8 cellular contexts compared by ENCODE assay signal in the genomic region with DNA sequence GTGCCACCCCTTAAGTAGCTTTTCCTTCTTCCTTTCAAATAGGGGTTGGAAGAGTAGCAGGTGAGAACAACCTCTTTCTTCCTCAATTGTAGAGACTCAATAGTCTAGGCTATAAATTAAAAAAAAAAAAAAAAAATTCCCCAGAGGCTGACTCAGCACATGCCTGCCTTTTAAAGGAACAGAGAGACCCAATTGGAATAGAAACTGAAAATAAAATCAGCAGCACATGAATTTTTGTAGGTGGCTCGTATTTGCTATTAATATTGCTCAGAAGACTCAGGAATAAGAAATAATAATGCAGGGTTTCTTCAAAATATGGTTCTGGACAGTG. TPM values are rescaled to one million over a fixed set of nuclear protein-coding genes. Genes with fewer than 3 reads are reported as not detected.
DNase-seq lines count a peak whose midpoint lies in the region; ATAC-seq and TF ChIP-seq lines count a peak whose summit lies in the region.

No MANE protein-coding gene starts in this region.

- H3K4me3 ChIP-seq in NB4 (ENCODE audit: low read depth, low read length) (no peak overlapping the region), dorsolateral prefrontal cortex (peak overlapping the region in 20 of 59 donors; percentile 1 to 41 (median 18))

- H3K4me1 Mint-ChIP-seq in chondrocyte (ENCODE audit: low read depth) (peaks cover 81% of the 10 kb centered on the region), natural killer cell (peaks cover 83 to 84% of the 10 kb centered on the region in 2 donors)

- H3K27ac Mint-ChIP-seq in chondrocyte (ENCODE audit: unreplicated experiment) (peak overlapping the region; percentile 68), natural killer cell (peak overlapping the region; percentile 81 to 94)

- no peaks in the 10 kb centered on the region for H3K9me3 Mint-ChIP-seq in chondrocyte (ENCODE audit: low read depth)
- no peaks in the 10 kb centered on the region for H3K9me3 Mint-ChIP-seq in natural killer cell

- intact Hi-C loops in natural killer cell (cut with micrococcal nuclease) (loop anchor here (1.0 to 5.0 kb wide), 3 partner anchors 19 to 45 kb away; partner anchors contain the start of gene TOP1), dorsolateral prefrontal cortex (cut with DNase I) (no loop called here)

- H3K4me3 Mint-ChIP-seq in chondrocyte (ENCODE audit: unreplicated experiment) (peak overlapping the region; percentile 42), natural killer cell (peak overlapping the region; percentile 81)

- DNase-seq in NCI-H1436 (lab: John Stamatoyannopoulos, UW) (peak; percentile 44), NCI-H1436 treated with DMSO at 0.1 percent for 48 hours (lab: John Stamatoyannopoulos, UW) (no peak), NB4 (ENCODE audit: low read depth) (peak; percentile 51), chondrocyte (ENCODE audit: low spot score) (no peak), natural killer cell (no peak), retina (no peak), NCI-H128 (lab: John Stamatoyannopoulos, UW; ENCODE audit: unreplicated experiment) (no peak), dorsolateral prefrontal cortex (no peak)

- ATAC-seq in natural killer cell, result peak; percentile 77 to 80 (median 79)

- TF ChIP-seq POLR2A in NB4 (IDR thresholded peaks at IDR 0.05; ENCODE audit: extremely low read depth, insufficient read length), result no peak

- no peaks in the 10 kb centered on the region for H3K36me3 Mint-ChIP-seq in chondrocyte (ENCODE audit: low read depth)
- no peaks in the 10 kb centered on the region for H3K36me3 Mint-ChIP-seq in natural killer cell

- H3K27me3 Mint-ChIP-seq in chondrocyte (ENCODE audit: low read depth) (no peaks in the 10 kb centered on the region), natural killer cell (ENCODE audit: low read depth in 2 of 2) (no peaks in the 10 kb centered on the region)

- TF ChIP-seq CTCF in NB4 (IDR thresholded peaks at IDR 0.05; ENCODE audit: low read depth, low read length) (no peak), chondrocyte (IDR thresholded peaks at IDR 0.05) (no peak), natural killer cell (IDR thresholded peaks at IDR 0.05) (no peak), dorsolateral prefrontal cortex (IDR thresholded peaks at IDR 0.05 in 54 of 56, conservative IDR thresholded peaks at IDR 0.05 in 2 of 56; ENCODE audit: low read depth in 1 of 56, partially characterized antibody in 56 of 56) (no peak)

- peak overlapping the region in 5 of 59 donors; percentile 3 to 44 (median 10) for H3K27ac ChIP-seq in dorsolateral prefrontal cortex

- no peaks in the 10 kb centered on the region for H3K27me3 ChIP-seq in dorsolateral prefrontal cortex

RNA-seq across cellular contexts. Expression of gene TOP1, which starts 19.3 kb away (rescaled TPM):
- 39.0 to 42.6 TPM (median 39.2 TPM) in 3 replicates for total RNA-seq in chondrocyte
- total RNA-seq in natural killer cell, result 10 to 100 TPM; 32.2 to 36.3 (median 36.3) TPM
- 10 to 100 TPM; 26.8 to 49.2 (median 37.1) TPM for total RNA-seq in dorsolateral prefrontal cortex

Comparison
In these comparisons a context has a peak if more than half of its experiments do, and no peak if none do; other contexts are left out.
1. DNase-seq: peak in NCI-H1436 (single experiment) and NB4 (single experiment); none in NCI-H1436 treated with DMSO at 0.1 percent for 48 hours (single experiment), chondrocyte (single experiment), natural killer cell (single experiment), retina (single experiment), NCI-H128 (single experiment) and dorsolateral prefrontal cortex (0 of 10).